ENCODE assay signal across 8 cellular contexts in the genomic region with DNA sequence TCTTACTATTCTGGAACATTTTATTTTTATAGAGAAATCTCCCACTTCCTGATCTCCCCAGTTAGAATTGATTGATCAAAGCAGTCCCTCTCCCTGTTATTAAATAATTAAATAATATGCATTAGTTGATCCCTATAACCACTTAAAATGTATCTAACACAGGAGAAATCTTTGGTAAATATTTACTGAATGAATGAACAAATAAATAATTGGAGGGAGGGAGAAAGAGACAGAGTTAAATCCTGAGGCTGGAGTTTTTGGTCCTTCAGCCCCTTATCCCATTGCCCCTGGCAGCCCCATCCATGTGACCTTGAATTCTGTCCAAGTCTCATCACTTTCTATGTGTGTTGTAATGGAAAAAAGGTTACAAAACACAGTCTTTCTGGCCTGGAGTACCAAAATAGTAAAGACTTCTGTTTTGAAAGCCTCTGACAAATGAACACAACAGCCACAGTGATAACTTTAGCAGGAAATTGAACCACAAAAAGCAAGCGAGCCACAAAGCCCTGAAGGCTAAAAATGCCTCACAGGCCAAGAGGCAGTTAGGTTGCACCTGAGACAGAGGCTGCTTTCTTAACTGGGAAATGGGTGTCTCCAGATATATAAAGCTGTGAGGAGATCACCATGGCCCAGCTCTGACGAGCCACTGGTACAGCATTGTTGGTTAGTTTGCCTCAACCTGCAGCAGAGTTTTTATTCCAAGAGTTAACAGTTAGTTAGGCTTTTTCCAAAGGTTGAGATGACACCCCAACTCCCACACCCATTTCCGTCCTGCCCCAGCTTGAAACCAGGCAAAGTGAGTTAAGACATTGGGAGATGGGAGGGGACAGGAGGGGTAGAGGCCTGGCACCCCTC. TPM values are rescaled to one million over a fixed set of nuclear protein-coding genes. Genes with fewer than 3 reads are reported as not detected.
DNase-seq lines count a peak whose midpoint lies in the region; ATAC-seq and TF ChIP-seq lines count a peak whose summit lies in the region.

No MANE protein-coding gene starts in this region.

- intact Hi-C loops in posterior cingulate gyrus (cut with DNase I) = no loop called here

- no peaks in the 10 kb centered on the region for H3K9me3 Mint-ChIP-seq in activated naive CD8-positive, alpha-beta T cell treated with anti-CD3 and anti-CD28 coated beads, Interleukin-2, amount 10 ng/mL, durations not matched to agents 7 days and 5 days

- DNase-seq in GM12864 (ENCODE audit: low read depth) (peak; percentile 41), HT1080 (ENCODE audit: low read depth) (peak; percentile 76), osteoblast (ENCODE audit: insufficient read length, low spot score, missing footprints) (no peak), posterior cingulate gyrus (no peak), COLO668 (lab: John Stamatoyannopoulos, UW; ENCODE audit: unreplicated experiment) (no peak), NCI-H446 (lab: John Stamatoyannopoulos, UW) (no peak)
- DNase-seq in activated naive CD8-positive, alpha-beta T cell treated with anti-CD3 and anti-CD28 coated beads, Interleukin-2, amount 10 ng/mL, durations not matched to agents 7 days and 5 days = peak; percentile 47

- H3K79me2 ChIP-seq in osteoblast (ENCODE audit: insufficient read depth, low read length) = peaks cover 79% of the 10 kb centered on the region

- peaks cover 12% of the 10 kb centered on the region for H4K20me1 ChIP-seq in osteoblast (ENCODE audit: insufficient read depth, low read length)

- H3K4me1 ChIP-seq in osteoblast (ENCODE audit: insufficient read depth, low read length) = peaks cover 98% of the 10 kb centered on the region

- ATAC-seq in GM21447 (IDR thresholded peaks at IDR 0.05; ENCODE audit: unreplicated experiment) = peak; percentile 87
- peak; percentile 78 for ATAC-seq in activated naive CD8-positive, alpha-beta T cell treated with anti-CD3 and anti-CD28 coated beads, Interleukin-2, amount 10 ng/mL, durations not matched to agents 7 days and 5 days (ENCODE audit: low read depth)

- no peaks in the 10 kb centered on the region for H3K27me3 Mint-ChIP-seq in activated naive CD8-positive, alpha-beta T cell treated with anti-CD3 and anti-CD28 coated beads, Interleukin-2, amount 10 ng/mL, durations not matched to agents 7 days and 5 days

- H3K4me3 ChIP-seq in GM12864 (ENCODE audit: low read depth, low read length) (no peak overlapping the region), osteoblast (ENCODE audit: insufficient read depth, low read length) (no peak overlapping the region)

- POLR2A ChIA-PET in activated naive CD8-positive, alpha-beta T cell treated with anti-CD3 and anti-CD28 coated beads, Interleukin-2, amount 10 ng/mL, durations not matched to agents 7 days and 5 days (lab: Charles Lee) = interaction anchor here (0.8 to 8.3 kb wide), 5 partner anchors 10 to 217 kb away, joined by 3 to 90 read pairs (median 7); a partner anchor contains a TSS

- H3K27ac Mint-ChIP-seq in activated naive CD8-positive, alpha-beta T cell treated with anti-CD3 and anti-CD28 coated beads, Interleukin-2, amount 10 ng/mL, durations not matched to agents 7 days and 5 days = peak overlapping the region; percentile 92

- TF ChIP-seq CTCF in GM12864 (IDR thresholded peaks at IDR 0.05; ENCODE audit: low read depth, low read length, missing control alignments) (no peak), osteoblast (IDR thresholded peaks at IDR 0.05; ENCODE audit: extremely low read depth, low read depth, low read length) (no peak)

- peak overlapping the region; percentile 54 for H3K4me3 Mint-ChIP-seq in activated naive CD8-positive, alpha-beta T cell treated with anti-CD3 and anti-CD28 coated beads, Interleukin-2, amount 10 ng/mL, durations not matched to agents 7 days and 5 days

- H3K4me2 ChIP-seq in osteoblast (ENCODE audit: insufficient read depth, low read length) = peak overlapping the region; percentile 74

- H2AFZ ChIP-seq in osteoblast (ENCODE audit: low read length) = no peak overlapping the region

- no peaks in the 10 kb centered on the region for H3K9me3 ChIP-seq in osteoblast (ENCODE audit: low read depth, low read length)

- peaks cover 78% of the 10 kb centered on the region for H3K4me1 Mint-ChIP-seq in activated naive CD8-positive, alpha-beta T cell treated with anti-CD3 and anti-CD28 coated beads, Interleukin-2, amount 10 ng/mL, durations not matched to agents 7 days and 5 days

- no peaks in the 10 kb centered on the region for H3K27me3 ChIP-seq in osteoblast (ENCODE audit: insufficient read depth, low read length)

- H3K36me3 ChIP-seq in osteoblast (ENCODE audit: insufficient read depth, low read length) = peaks cover 23% of the 10 kb centered on the region

- peak overlapping the region; percentile 100 for H3K27ac ChIP-seq in osteoblast (ENCODE audit: low read depth, low read length)

- peaks cover 2% of the 10 kb centered on the region for H3K36me3 Mint-ChIP-seq in activated naive CD8-positive, alpha-beta T cell treated with anti-CD3 and anti-CD28 coated beads, Interleukin-2, amount 10 ng/mL, durations not matched to agents 7 days and 5 days

RNA-seq across cellular contexts. Expression of a gene that starts 11.3 kb away (rescaled TPM):
- 0.47 and 1.3 TPM in 2 replicates for total RNA-seq in HT1080 (2014; rRNA removed; shearing (Covaris generic))
- 0.26 and 0.29 TPM in 2 replicates for polyA plus RNA-seq in HT1080 (2015; cell fraction: cytosol; rRNA removed)
- polyA plus RNA-seq in HT1080 (2015; cell fraction: nucleus; rRNA removed) = 0.99 and 1.3 TPM in 2 replicates
- total RNA-seq in activated naive CD8-positive, alpha-beta T cell treated with anti-CD3 and anti-CD28 coated beads, Interleukin-2, amount 10 ng/mL, durations not matched to agents 7 days and 5 days = 10 to 100 TPM; 26.8 to 30.7 TPM
- 219 and 280 TPM in 2 replicates for total RNA-seq in osteoblast

Comparison
In these comparisons a context has a peak if more than half of its experiments do, and no peak if none do; other contexts are left out.
1. DNase-seq: peak in GM12864 (single experiment), HT1080 (single experiment) and activated naive CD8-positive, alpha-beta T cell treated with anti-CD3 and anti-CD28 coated beads, Interleukin-2, amount 10 ng/mL, durations not matched to agents 7 days and 5 days (single experiment); none in osteoblast (single experiment), posterior cingulate gyrus (0 of 10), COLO668 (single experiment) and NCI-H446 (0 of 2).
2. RNA of a gene that starts 11.3 kb away (total RNA-seq): 219 to 280 TPM in osteoblast and 26.8 to 30.7 TPM in activated naive CD8-positive, alpha-beta T cell treated with anti-CD3 and anti-CD28 coated beads, Interleukin-2, amount 10 ng/mL, durations not matched to agents 7 days and 5 days; 0.47 to 1.3 TPM in HT1080; every median in the first group is over 10 times any median in the second.